ENCODE assay signal across 1 cellular context in genomic region chr4:25702848-25703247, GRCh38.
TF ChIP-seq lines count a peak whose summit lies in the region.

No MANE protein-coding gene starts in this region.

TF ChIP-seq in GM23338, 12 proteins besides CTCF, POLR2A, EP300 and RAD21 (continued from another document):
- TF ChIP-seq ZNF462 (CRISPR knock-in tag; IDR thresholded peaks at IDR 0.05): no peak
- TF ChIP-seq, protein P1, sequence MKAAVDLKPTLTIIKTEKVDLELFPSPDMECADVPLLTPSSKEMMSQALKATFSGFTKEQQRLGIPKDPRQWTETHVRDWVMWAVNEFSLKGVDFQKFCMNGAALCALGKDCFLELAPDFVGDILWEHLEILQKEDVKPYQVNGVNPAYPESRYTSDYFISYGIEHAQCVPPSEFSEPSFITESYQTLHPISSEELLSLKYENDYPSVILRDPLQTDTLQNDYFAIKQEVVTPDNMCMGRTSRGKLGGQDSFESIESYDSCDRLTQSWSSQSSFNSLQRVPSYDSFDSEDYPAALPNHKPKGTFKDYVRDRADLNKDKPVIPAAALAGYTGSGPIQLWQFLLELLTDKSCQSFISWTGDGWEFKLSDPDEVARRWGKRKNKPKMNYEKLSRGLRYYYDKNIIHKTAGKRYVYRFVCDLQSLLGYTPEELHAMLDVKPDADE (IDR thresholded peaks at IDR 0.05): no peak
- no peak for TF ChIP-seq POLR2AphosphoS5 (IDR thresholded peaks at IDR 0.05; ENCODE audit: low read depth)
- no peak for TF ChIP-seq EZH2 (IDR thresholded peaks at IDR 0.05; ENCODE audit: low read depth, unreplicated experiment)
- no peak for TF ChIP-seq ZNF331 (CRISPR knock-in tag; IDR thresholded peaks at IDR 0.05; ENCODE audit: low read depth)
- no peak for TF ChIP-seq EZH2phosphoT487 (IDR thresholded peaks at IDR 0.05; ENCODE audit: unreplicated experiment)
